ENCODE assay signal across 11 cellular contexts in the genomic region with DNA sequence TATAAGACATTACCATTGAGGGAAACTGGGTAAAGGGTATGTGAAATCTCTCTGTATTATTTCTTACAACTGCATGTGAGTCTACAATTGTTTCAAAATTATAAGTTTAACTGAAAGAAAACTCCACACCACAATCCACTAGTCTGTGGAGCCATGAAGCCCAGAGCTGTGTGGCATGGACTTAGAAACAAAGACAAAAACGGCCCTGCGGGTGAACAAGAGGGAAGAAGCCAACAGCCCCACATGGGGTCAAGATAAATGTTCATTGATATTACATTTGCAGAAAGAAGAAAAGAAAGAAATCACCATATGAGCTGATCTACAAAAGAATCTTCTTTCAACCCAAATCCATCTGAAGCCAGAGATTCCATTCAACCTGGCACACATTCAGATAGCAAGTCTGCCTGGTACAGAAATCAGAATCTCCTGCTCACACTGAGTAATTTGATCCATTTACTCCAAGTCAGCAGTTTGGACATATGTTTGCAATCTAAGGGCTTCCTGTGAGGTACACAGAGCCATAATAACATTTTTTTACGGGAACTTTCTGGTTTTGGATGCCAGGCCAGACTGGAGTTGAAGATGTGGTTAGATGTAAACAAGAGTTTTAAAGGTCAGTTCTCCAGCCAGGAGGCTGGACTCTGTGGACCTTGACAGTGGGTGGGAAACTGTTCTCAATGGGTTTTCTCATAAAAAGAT. TPM values are rescaled to one million over a fixed set of nuclear protein-coding genes. Genes with fewer than 3 reads are reported as not detected.
DNase-seq lines count a peak whose midpoint lies in the region; ATAC-seq and TF ChIP-seq lines count a peak whose summit lies in the region.
"Had no signal": no experiment of that assay in that cellular context is flagged by ENCODE, and none has a peak within 500 bp of the region (broad histone marks: within the 10 kb centered on the region; RNA-seq: fewer than 3 reads in every experiment).

No MANE protein-coding gene starts in this region.

- H3K36me3 ChIP-seq in IMR-90 (ENCODE audit: control insufficient read depth, insufficient read depth, low read length): no peaks in the 10 kb centered on the region

- H2BK20ac ChIP-seq in IMR-90 (ENCODE audit: low read depth, low read length): no peak overlapping the region

- no peak overlapping the region for H2AFZ ChIP-seq in IMR-90 (replicated peaks; ENCODE audit: low read length, poor library complexity)

- dilution Hi-C loops in IMR-90 (cut with HindIII; ENCODE audit: low sequenced_read_pairs, unreplicated experiment): no loop called here

- no CpG with 5 or more reads among the region's 3 CpGs for WGBS in IMR-90 (ENCODE audit: extremely low coverage in 2 of 2, insufficient read length in 1 of 2), 2 experiments

- DNase-seq in AG20443 (ENCODE audit: low spot score) (peak; percentile 58), IMR-90 (peak; percentile 45), brain pericyte (ENCODE audit: low read depth, low spot score) (peak; percentile 96), non-pigmented ciliary epithelial cell (ENCODE audit: low read depth) (peak; percentile 31), 8988T (no peak)
- DNase-seq in activated naive CD4-positive, alpha-beta T cell treated with anti-CD3 and anti-CD28 coated beads, Interleukin-2, amount 50 U/mL, for 72 hours (ENCODE audit: low spot score in 2 of 2): no peak
- DNase-seq in activated naive CD4-positive, alpha-beta T cell treated with anti-CD3 and anti-CD28 coated beads, Interleukin-2, amount 10 ng/mL, durations not matched to agents 7 days and 5 days: no peak
- DNase-seq: naive thymus-derived CD8-positive, alpha-beta T cell; NK-92 treated with Interleukin-12 subunit alpha and Interleukin-12 subunit beta, amount 100 ng/mL, for 24 hours had no signal

- no peak overlapping the region; the same call in 1 of the 2 replicates for H3K27ac ChIP-seq in IMR-90 (ENCODE audit: insufficient read depth, low read length)

- no peaks in the 10 kb centered on the region for H3K36me3 Mint-ChIP-seq in activated naive CD4-positive, alpha-beta T cell treated with anti-CD3 and anti-CD28 coated beads, Interleukin-2, amount 50 U/mL, for 72 hours
- no peaks in the 10 kb centered on the region for H3K36me3 Mint-ChIP-seq in activated naive CD4-positive, alpha-beta T cell treated with anti-CD3 and anti-CD28 coated beads, Interleukin-2, amount 10 ng/mL, durations not matched to agents 7 days and 5 days
- H3K36me3 Mint-ChIP-seq: IgD-negative memory B cell; naive thymus-derived CD8-positive, alpha-beta T cell had no signal

- H3K4me3 ChIP-seq in IMR-90 (ENCODE audit: insufficient read depth, low read depth, low read length): no peak overlapping the region

- no peak overlapping the region for H3K4ac ChIP-seq in IMR-90 (ENCODE audit: low read depth, low read length)

- TF ChIP-seq POLR2A in IMR-90 (IDR thresholded peaks at IDR 0.05; ENCODE audit: low read depth, low read length): no peak

- H2AK9ac ChIP-seq in IMR-90 (replicated peaks; ENCODE audit: low read depth, low read length, poor library complexity): no peak overlapping the region

- no peaks in the 10 kb centered on the region for H3K9me3 ChIP-seq in IMR-90 (ENCODE audit: control insufficient read depth, insufficient read depth, low read length)

- POLR2A ChIA-PET in IMR-90 (lab: Charles Lee; ENCODE audit: unreplicated experiment): no interaction called here

- in situ Hi-C loops in IMR-90 (cut with MboI; ENCODE audit: low sequenced_read_pairs): no loop called here

- no peak overlapping the region for H2BK15ac ChIP-seq in IMR-90 (ENCODE audit: low read depth, low read length)

- H3K56ac ChIP-seq in IMR-90 (ENCODE audit: extremely low read depth, insufficient read depth, low read length): no peak overlapping the region

- H3K9me1 ChIP-seq in IMR-90 (ENCODE audit: insufficient read depth, low read length): no peaks in the 10 kb centered on the region

- H3K4me1 Mint-ChIP-seq in activated naive CD4-positive, alpha-beta T cell treated with anti-CD3 and anti-CD28 coated beads, Interleukin-2, amount 10 ng/mL, durations not matched to agents 7 days and 5 days: no peaks in the 10 kb centered on the region
- H3K4me1 Mint-ChIP-seq: IgD-negative memory B cell; naive thymus-derived CD8-positive, alpha-beta T cell had no signal

- no peak overlapping the region for H3K27ac Mint-ChIP-seq in activated naive CD4-positive, alpha-beta T cell treated with anti-CD3 and anti-CD28 coated beads, Interleukin-2, amount 50 U/mL, for 72 hours
- no peak overlapping the region for H3K27ac Mint-ChIP-seq in activated naive CD4-positive, alpha-beta T cell treated with anti-CD3 and anti-CD28 coated beads, Interleukin-2, amount 10 ng/mL, durations not matched to agents 7 days and 5 days
- H3K27ac Mint-ChIP-seq: IgD-negative memory B cell; naive thymus-derived CD8-positive, alpha-beta T cell had no signal

- H2BK120ac ChIP-seq in IMR-90 (ENCODE audit: low read depth, low read length): no peak overlapping the region

- CTCF ChIA-PET in IMR-90 (lab: Yijun Ruan, JAX): no interaction called here
- CTCF ChIA-PET in activated naive CD4-positive, alpha-beta T cell treated with anti-CD3 and anti-CD28 coated beads, Interleukin-2, amount 10 ng/mL, durations not matched to agents 7 days and 5 days (lab: Charles Lee): no interaction called here

- H4K8ac ChIP-seq in IMR-90 (ENCODE audit: low read depth in 2 of 2, low read length in 2 of 2): no peak overlapping the region

- H3K14ac ChIP-seq in IMR-90 (replicated peaks; ENCODE audit: low read depth, low read length): no peak overlapping the region

- no peak overlapping the region for H4K5ac ChIP-seq in IMR-90 (ENCODE audit: low read depth, low read length)

- no TSS peak for BruUV-seq in IMR-90 (replicated peaks; lab: Mats Ljungman, UMichigan)

- H3K23ac ChIP-seq in IMR-90 (ENCODE audit: low read depth, low read length): no peak overlapping the region

- peaks cover 5% of the 10 kb centered on the region; the same call in 1 of the 2 replicates for H3K27me3 ChIP-seq in IMR-90 (ENCODE audit: control insufficient read depth, insufficient read depth, low read length)

- H3K9ac ChIP-seq in IMR-90 (ENCODE audit: low read depth, low read length): no peak overlapping the region

- H3K27me3 Mint-ChIP-seq in activated naive CD4-positive, alpha-beta T cell treated with anti-CD3 and anti-CD28 coated beads, Interleukin-2, amount 10 ng/mL, durations not matched to agents 7 days and 5 days: peaks cover 4% of the 10 kb centered on the region

- H3K4me1 ChIP-seq in IMR-90 (ENCODE audit: control insufficient read depth, insufficient read depth, low read length): peaks cover 4% of the 10 kb centered on the region; the same call in 1 of the 2 replicates

- no peak overlapping the region for H2BK5ac ChIP-seq in IMR-90 (ENCODE audit: low read depth, low read length, poor library complexity, severe bottlenecking)

- no peak for TF ChIP-seq CTCF in IMR-90 (conservative IDR thresholded peaks at IDR 0.05; ENCODE audit: low read depth, low read length)

- H3K4me3 Mint-ChIP-seq in activated naive CD4-positive, alpha-beta T cell treated with anti-CD3 and anti-CD28 coated beads, Interleukin-2, amount 10 ng/mL, durations not matched to agents 7 days and 5 days: no peak overlapping the region
- H3K4me3 Mint-ChIP-seq: IgD-negative memory B cell; naive thymus-derived CD8-positive, alpha-beta T cell had no signal

- H4K20me1 ChIP-seq in IMR-90 (ENCODE audit: insufficient read depth, low read length): no peaks in the 10 kb centered on the region

- H3K9me3 Mint-ChIP-seq in activated naive CD4-positive, alpha-beta T cell treated with anti-CD3 and anti-CD28 coated beads, Interleukin-2, amount 50 U/mL, for 72 hours: peaks cover 0 to 6% of the 10 kb centered on the region in 2 donors
- H3K9me3 Mint-ChIP-seq in activated naive CD4-positive, alpha-beta T cell treated with anti-CD3 and anti-CD28 coated beads, Interleukin-2, amount 10 ng/mL, durations not matched to agents 7 days and 5 days: no peaks in the 10 kb centered on the region
- H3K9me3 Mint-ChIP-seq: IgD-negative memory B cell; naive thymus-derived CD8-positive, alpha-beta T cell had no signal

- no peak overlapping the region; the same call in 1 of the 2 replicates for H3K4me2 ChIP-seq in IMR-90 (ENCODE audit: low read depth, low read length)

- ATAC-seq in IMR-90 (ENCODE audit: low read depth) (peak; percentile 77), HG03432 (IDR thresholded peaks at IDR 0.05; ENCODE audit: unreplicated experiment) (no peak)
- no peak for ATAC-seq in activated naive CD4-positive, alpha-beta T cell treated with anti-CD3 and anti-CD28 coated beads, Interleukin-2, amount 50 U/mL, for 72 hours
- ATAC-seq: naive thymus-derived CD8-positive, alpha-beta T cell had no signal

- intact Hi-C loops in IMR-90 (cut with micrococcal nuclease): no loop called here

- H3K79me1 ChIP-seq in IMR-90 (ENCODE audit: low read depth in 1 of 2, low read length in 2 of 2): no peaks in the 10 kb centered on the region

- H2AK5ac ChIP-seq in IMR-90 (ENCODE audit: low read depth, low read length): no peak overlapping the region

- no peak for TF ChIP-seq RAD21 in IMR-90 (IDR thresholded peaks at IDR 0.05; ENCODE audit: low read length)

- no peak overlapping the region for H3K18ac ChIP-seq in IMR-90 (ENCODE audit: low read depth, low read length)

- H4K91ac ChIP-seq in IMR-90 (ENCODE audit: insufficient read depth, low read depth, low read length): no peak overlapping the region

TF ChIP-seq in IMR-90, 13 proteins besides CTCF, POLR2A, EP300 and RAD21:
- no peak for TF ChIP-seq RCOR1 (IDR thresholded peaks at IDR 0.05; ENCODE audit: insufficient replicate concordance, low read length)
- TF ChIP-seq MAFK (IDR thresholded peaks at IDR 0.05; ENCODE audit: low read depth, low read length): peak; percentile 36; the same call in 1 of the 2 replicates

RNA-seq across cellular contexts. Expression of gene TSPAN11, which starts 18.0 kb away (rescaled TPM):
- total RNA-seq in IMR-90 (2012; rRNA removed): 0.18 and 0.28 TPM in 2 replicates
- 0.26 and 0.30 TPM in 2 replicates for polyA plus RNA-seq in IMR-90 (2012; rRNA removed)
- 0.11 and 0.23 TPM in 2 replicates for polyA plus RNA-seq in IMR-90 (2012; cell fraction: cytosol; rRNA removed)
- polyA plus RNA-seq in IMR-90 (2012; cell fraction: nucleus; rRNA removed; ENCODE audit: low replicate concordance): 0.44 and 0.60 TPM in 2 replicates
- total RNA-seq in activated naive CD4-positive, alpha-beta T cell treated with anti-CD3 and anti-CD28 coated beads, Interleukin-2, amount 50 U/mL, for 72 hours: not detected
- total RNA-seq: naive thymus-derived CD8-positive, alpha-beta T cell had no signal
- polyA plus RNA-seq: IgD-negative memory B cell; naive thymus-derived CD8-positive, alpha-beta T cell had no signal

Comparison
In these comparisons a context has a peak if more than half of its experiments do, and no peak if none do; other contexts are left out.
1. DNase-seq: peak in AG20443 (single experiment), IMR-90 (single experiment), brain pericyte (single experiment) and non-pigmented ciliary epithelial cell (single experiment); none in 8988T (single experiment), activated naive CD4-positive, alpha-beta T cell treated with anti-CD3 and anti-CD28 coated beads, Interleukin-2, amount 50 U/mL, for 72 hours (0 of 2) and activated naive CD4-positive, alpha-beta T cell treated with anti-CD3 and anti-CD28 coated beads, Interleukin-2, amount 10 ng/mL, durations not matched to agents 7 days and 5 days (single experiment).